Comparison of ENCODE assay signal across 8 cellular contexts in the genomic region with DNA sequence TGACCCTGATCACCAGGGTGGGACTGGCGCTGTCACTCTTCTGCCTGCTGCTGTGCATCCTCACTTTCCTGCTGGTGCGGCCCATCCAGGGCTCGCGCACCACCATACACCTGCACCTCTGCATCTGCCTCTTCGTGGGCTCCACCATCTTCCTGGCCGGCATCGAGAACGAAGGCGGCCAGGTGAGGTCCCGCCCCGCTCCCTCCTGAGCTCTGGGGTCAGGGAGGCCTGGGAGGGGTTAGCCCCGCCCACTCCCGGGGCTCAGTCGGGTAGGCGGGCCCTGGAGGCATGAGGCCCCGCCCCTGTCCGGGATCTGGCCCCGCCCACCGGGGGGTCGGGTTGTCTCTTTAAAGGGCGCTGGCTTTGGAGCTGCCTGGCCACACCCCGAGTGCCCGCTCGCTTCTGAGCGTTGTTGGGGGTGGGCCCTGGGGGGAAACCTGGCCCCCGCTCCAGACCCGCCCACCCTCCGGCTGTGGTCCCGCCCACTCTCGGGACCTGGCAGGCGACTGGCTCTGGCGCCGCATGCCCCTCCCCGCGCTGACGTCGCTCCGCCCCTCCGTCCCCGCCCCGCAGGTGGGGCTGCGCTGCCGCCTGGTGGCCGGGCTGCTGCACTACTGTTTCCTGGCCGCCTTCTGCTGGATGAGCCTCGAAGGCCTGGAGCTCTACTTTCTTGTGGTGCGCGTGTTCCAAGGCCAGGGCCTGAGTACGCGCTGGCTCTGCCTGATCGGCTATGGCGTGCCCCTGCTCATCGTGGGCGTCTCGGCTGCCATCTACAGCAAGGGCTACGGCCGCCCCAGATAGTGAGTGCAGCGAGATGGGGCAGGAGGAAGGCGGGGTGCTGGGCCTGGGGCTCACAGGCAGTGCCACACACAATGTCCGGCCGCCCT. TPM values are rescaled to one million over a fixed set of nuclear protein-coding genes. Genes with fewer than 3 reads are reported as not detected.
DNase-seq lines count a peak whose midpoint lies in the region; ATAC-seq, FAIRE-seq and TF ChIP-seq lines count a peak whose summit lies in the region.

No MANE protein-coding gene starts in this region.

- TF ChIP-seq POLR2A in GM12892 (IDR thresholded peaks at IDR 0.05; ENCODE audit: low read depth, low read length) = no peak; the same call in 1 of the 2 replicates

- H3K36me3 Mint-ChIP-seq in activated B cell treated with CpG ODN at 0.5 μM for 24 hours (ENCODE audit: low read depth) = peaks cover 83% of the 10 kb centered on the region

- peaks cover 37% of the 10 kb centered on the region for H3K4me1 Mint-ChIP-seq in activated B cell treated with CpG ODN at 0.5 μM for 24 hours

- H3K27ac ChIP-seq in caudate nucleus (ENCODE audit: low read depth, low read length) = peak overlapping the region; percentile 62

- no peaks in the 10 kb centered on the region for H3K9me3 Mint-ChIP-seq in activated B cell treated with CpG ODN at 0.5 μM for 24 hours

- intact Hi-C loops in activated B cell treated with CpG ODN at 0.5 μM for 24 hours (cut with micrococcal nuclease) = loop anchor here (1.0 to 5.0 kb wide), 5 partner anchors 45 to 526 kb away; a partner anchor contains a TSS

- H3K27me3 Mint-ChIP-seq in activated B cell treated with CpG ODN at 0.5 μM for 24 hours = no peaks in the 10 kb centered on the region

- no peak for TF ChIP-seq CTCF in activated B cell treated with CpG ODN at 0.5 μM for 24 hours (IDR thresholded peaks at IDR 0.05)

- H3K27ac Mint-ChIP-seq in activated B cell treated with CpG ODN at 0.5 μM for 24 hours = peak overlapping the region; percentile 56

- no peak overlapping the region for H3K4me3 Mint-ChIP-seq in activated B cell treated with CpG ODN at 0.5 μM for 24 hours

- FAIRE-seq in GM12892 (lab: Jason Lieb, UNC) = peak; percentile 97

- ATAC-seq in HG02870 (IDR thresholded peaks at IDR 0.05; ENCODE audit: unreplicated experiment) (peak; percentile 62), activated B cell treated with CpG ODN at 0.5 μM for 24 hours (ENCODE audit: low read depth) (peak; percentile 88)

- peak; percentile 99 for DNase-seq in GM12892 (ENCODE audit: insufficient read length)
- DNase-seq in NCI-H2107 treated with DMSO at 0.1 percent for 48 hours (lab: John Stamatoyannopoulos, UW; ENCODE audit: unreplicated experiment) = peak; percentile 42
- peak; percentile 93 for DNase-seq in activated B cell treated with CpG ODN at 0.5 μM for 24 hours
- DNase-seq in caudate nucleus (lab: John Stamatoyannopoulos, UW) = peak; percentile 5 to 93 (median 83)
- DNase-seq in inferior parietal cortex (ENCODE audit: extremely low spot score) = peak; percentile 82
- peak; percentile 89 for DNase-seq in stimulated activated CD4-positive, alpha-beta T cell treated with anti-CD3 and anti-CD28 coated beads, Interleukin-12 subunit alpha, Interleukin-12 subunit beta, amount 100 ng/mL, for 4 hours
- DNase-seq in NCI-H510A treated with DMSO at 0.1 percent for 48 hours (lab: John Stamatoyannopoulos, UW) = no peak

- POLR2A ChIA-PET in activated B cell treated with CpG ODN at 0.5 μM for 24 hours (lab: Charles Lee) = interaction anchor here (0.7 to 4.0 kb wide), 15 partner anchors 10 to 269 kb away, joined by 3 to 56 read pairs (median 6); a partner anchor contains a TSS

- CTCF ChIA-PET in activated B cell treated with CpG ODN at 0.5 μM for 24 hours (lab: Charles Lee) = interaction anchor here (0.6 to 8.5 kb wide), 16 partner anchors 10 to 269 kb away, joined by 3 to 76 read pairs (median 5); a partner anchor contains a TSS

RNA-seq across cellular contexts. Expression of a gene that starts 13.1 kb away (rescaled TPM):
- polyA plus RNA-seq in GM12892 (2012; ENCODE audit: missing spikeins) = 79.3 TPM
- total RNA-seq in activated B cell treated with CpG ODN at 0.5 μM for 24 hours = 210 and 211 TPM in 2 replicates

RNA-seq across cellular contexts. Expression of a gene that starts 24.8 kb away (rescaled TPM):
- polyA plus RNA-seq in GM12892 (2012; ENCODE audit: missing spikeins) = 45.4 TPM
- 129 and 135 TPM in 2 replicates for total RNA-seq in activated B cell treated with CpG ODN at 0.5 μM for 24 hours

RNA-seq across cellular contexts. Expression of a gene that starts 27.1 kb away (rescaled TPM):
- 40.0 TPM for polyA plus RNA-seq in GM12892 (2012; ENCODE audit: missing spikeins)
- total RNA-seq in activated B cell treated with CpG ODN at 0.5 μM for 24 hours = 139 and 159 TPM in 2 replicates
